6 cellular contexts compared by ENCODE assay signal in genomic region chr12:84484796-84485195, GRCh38.
"Had no signal": no experiment of that assay in that cellular context is flagged by ENCODE, and none has a peak within 500 bp of the region (broad histone marks: within the 10 kb centered on the region; RNA-seq: fewer than 3 reads in every experiment).

No MANE protein-coding gene starts in this region.

- H3K27ac Mint-ChIP-seq: IgD-negative memory B cell had no signal

- H3K36me3 Mint-ChIP-seq: IgD-negative memory B cell had no signal

- H3K4me3 Mint-ChIP-seq: IgD-negative memory B cell had no signal

- H3K4me1 Mint-ChIP-seq: IgD-negative memory B cell had no signal

- H3K9me3 Mint-ChIP-seq: IgD-negative memory B cell had no signal

- FAIRE-seq: HTR-8/SVneo had no signal

- H3K27me3 Mint-ChIP-seq: IgD-negative memory B cell had no signal

- DNase-seq: GOT3, H7, HCEC 1CT, KG1 had no signal
